In genomic region chr7:64521409-64521984, GRCh38 we compare ENCODE assay signal across 18 cellular contexts.
"Had no signal": no experiment of that assay in that cellular context is flagged by ENCODE, and none has a peak within 500 bp of the region (broad histone marks: within the 10 kb centered on the region; RNA-seq: fewer than 3 reads in every experiment).

No MANE protein-coding gene starts in this region.

- H3K27me3 ChIP-seq: adrenal gland had no signal

- H3K36me3 ChIP-seq: adrenal gland had no signal

- H3K27ac ChIP-seq: adrenal gland had no signal

- ATAC-seq: activated CD4-positive, CD25-positive, alpha-beta regulatory T cell treated with anti-CD3 and anti-CD28 coated beads, Interleukin-2, amount 50 U/mL, for 24 hours; activated CD8-positive, alpha-beta T cell treated with anti-CD3 and anti-CD28 coated beads for 36 hours; activated T-cell treated with anti-CD3 and anti-CD28 coated beads, Interleukin-2, amount 50 U/mL, for 72 hours had no signal

- DNase-seq: activated CD4-positive, alpha-beta T cell treated with anti-CD3 and anti-CD28 coated beads for 4 hours; activated CD8-positive, alpha-beta memory T cell treated with anti-CD3 and anti-CD28 coated beads, Interleukin-2, amount 50 U/mL, for 4 hours; activated CD8-positive, alpha-beta T cell treated with anti-CD3 and anti-CD28 coated beads for 36 hours; activated gamma-delta T cell treated with Interleukin-2 at 50 U/mL for 16 hours; activated naive CD4-positive, alpha-beta T cell treated with anti-CD3 and anti-CD28 coated beads, Interleukin-2, amount 10 ng/mL, durations not matched to agents 7 days and 5 days; activated naive CD8-positive, alpha-beta T cell treated with anti-CD3 and anti-CD28 coated beads for 36 hours; activated T-cell treated with anti-CD3 and anti-CD28 coated beads, Interleukin-2, amount 50 U/mL, for 72 hours; adrenal gland; anterior cingulate cortex; KG1; NCI-H1092; NCI-H1417 treated with DMSO at 0.1 percent for 48 hours; NCI-H1694; NCI-H2081; NCI-H446; NCI-H524; SHP77 treated with DMSO at 0.1 percent for 48 hours had no signal

- H3K4me1 ChIP-seq: adrenal gland had no signal
